ENCODE assay signal across 33 cellular contexts in genomic region chr16:56677474-56677873, GRCh38. TPM values are rescaled to one million over a fixed set of nuclear protein-coding genes. Genes with fewer than 3 reads are reported as not detected.
"Had no signal": no experiment of that assay in that cellular context is flagged by ENCODE, and none has a peak within 500 bp of the region (broad histone marks: within the 10 kb centered on the region; RNA-seq: fewer than 3 reads in every experiment).

No MANE protein-coding gene starts in this region.

- H3K36me3 Mint-ChIP-seq: mesothelial cell of epicardium had no signal

- H3K27ac ChIP-seq: colonic mucosa, epithelial cell of prostate, esophagus squamous epithelium, gastrocnemius medialis, heart right ventricle, left lung, lower lobe of right lung had no signal

- H3K4me3 Mint-ChIP-seq: dendritic cell treated with granulocyte-macrophage colony-stimulating factor and Interleukin-4, amounts not matched to agents 40 ng/mL and 50 ng/mL, for 4 days; effector memory CD8-positive, alpha-beta T cell; mesothelial cell of epicardium had no signal

- H3K9me3 ChIP-seq: colonic mucosa, esophagus squamous epithelium, gastrocnemius medialis, heart right ventricle, left lung, lower lobe of right lung, mucosa of descending colon had no signal

- H3K4me3 ChIP-seq: colonic mucosa, esophagus squamous epithelium, gastrocnemius medialis, heart right ventricle, left lung, lower lobe of right lung, mucosa of descending colon had no signal

- DNase-seq: colonic mucosa; cortex of kidney; effector CD8-positive, alpha-beta T cell; effector memory CD8-positive, alpha-beta T cell; erythroblast; esophagus squamous epithelium; foreskin fibroblast; foreskin melanocyte; gastrocnemius medialis; glutamatergic neuron; heart right ventricle; hippocampal formation; left cardiac atrium; left lung; left ventricle myocardium superior; lower lobe of right lung; mesenchymal stem cell; mucosa of descending colon had no signal

- H3K36me3 ChIP-seq: colonic mucosa, esophagus squamous epithelium, gastrocnemius medialis, heart right ventricle, left lung, lower lobe of right lung had no signal

- FAIRE-seq: endometrium, islet of Langerhans, keratinocyte had no signal

- ATAC-seq: effector memory CD8-positive, alpha-beta T cell; esophagus mucosa; gastrocnemius medialis; heart right ventricle; left cardiac atrium; left ventricle myocardium superior; mucosa of descending colon had no signal

- H3K27ac Mint-ChIP-seq: dendritic cell treated with granulocyte-macrophage colony-stimulating factor and Interleukin-4, amounts not matched to agents 40 ng/mL and 50 ng/mL, for 4 days; effector memory CD8-positive, alpha-beta T cell; endodermal cell; mesothelial cell of epicardium had no signal

- H3K9me3 Mint-ChIP-seq: dendritic cell treated with granulocyte-macrophage colony-stimulating factor and Interleukin-4, amounts not matched to agents 40 ng/mL and 50 ng/mL, for 4 days; effector memory CD8-positive, alpha-beta T cell; endodermal cell; mesothelial cell of epicardium had no signal

RNA-seq across cellular contexts. Expression of gene MT1H, which starts 7.9 kb away (rescaled TPM):
- total RNA-seq: dermis microvascular lymphatic vessel endothelial cell, gastrocnemius medialis, glomerular endothelial cell, kidney epithelial cell, left cardiac atrium, left ventricle myocardium superior, lung microvascular endothelial cell, mesothelial cell of epicardium, myocyte had no signal
- polyA plus RNA-seq: heart right ventricle had no signal

RNA-seq across cellular contexts. Expression of gene MT1G, which starts 9.6 kb away (rescaled TPM):
- total RNA-seq: dermis microvascular lymphatic vessel endothelial cell, glomerular endothelial cell, left ventricle myocardium superior, lung microvascular endothelial cell, mesothelial cell of epicardium, myocyte had no signal

RNA-seq across cellular contexts. Expression of gene MT1F, which starts 19.7 kb away (rescaled TPM):
- total RNA-seq: glomerular endothelial cell, myocyte had no signal

RNA-seq across cellular contexts. Expression of gene MT1B, which starts 25.8 kb away (rescaled TPM):
- total RNA-seq: colonic mucosa, dermis microvascular lymphatic vessel endothelial cell, endodermal cell, esophagus mucosa, esophagus squamous epithelium, gastrocnemius medialis, glomerular endothelial cell, heart right ventricle, kidney epithelial cell, left cardiac atrium, left lung, left ventricle myocardium superior, lower leg skin, lower lobe of right lung, lung microvascular endothelial cell, mesenteric fat pad, mesothelial cell of epicardium, mucosa of descending colon, myocyte had no signal
- polyA plus RNA-seq: heart right ventricle, keratinocyte had no signal
